9 cellular contexts compared by ENCODE assay signal in genomic region chr3:9808345-9809037, GRCh38. TPM values are rescaled to one million over a fixed set of nuclear protein-coding genes. Genes with fewer than 3 reads are reported as not detected.
DNase-seq lines count a peak whose midpoint lies in the region; ATAC-seq, FAIRE-seq and TF ChIP-seq lines count a peak whose summit lies in the region.
"Had no signal": no experiment of that assay in that cellular context is flagged by ENCODE, and none has a peak within 500 bp of the region (broad histone marks: within the 10 kb centered on the region; RNA-seq: fewer than 3 reads in every experiment).

No MANE protein-coding gene starts in this region.

- FAIRE-seq in GM12891 (lab: Jason Lieb, UNC) = peak; percentile 60

- peak overlapping the region; percentile 72 for H3K27ac ChIP-seq in OCI-LY3 (ENCODE audit: low read length)

- no peaks in the 10 kb centered on the region for H3K9me3 ChIP-seq in OCI-LY3 (ENCODE audit: insufficient read depth, low read length)
- H3K9me3 ChIP-seq: HAP-1 had no signal

- H3K4me1 Mint-ChIP-seq in activated T-cell treated with anti-CD3 and anti-CD28 coated beads, Interleukin-2, amount 50 U/mL, for 72 hours (ENCODE audit: low read depth) = peaks cover 39% of the 10 kb centered on the region

- H3K9me3 Mint-ChIP-seq in activated T-cell treated with anti-CD3 and anti-CD28 coated beads, Interleukin-2, amount 50 U/mL, for 72 hours = no peaks in the 10 kb centered on the region

- H3K27me3 Mint-ChIP-seq in activated T-cell treated with anti-CD3 and anti-CD28 coated beads, Interleukin-2, amount 50 U/mL, for 72 hours (ENCODE audit: low read depth) = no peaks in the 10 kb centered on the region

- H3K4me2 ChIP-seq in OCI-LY3 (ENCODE audit: low read length) = peak overlapping the region; percentile 90

- DNase-seq in A172 (ENCODE audit: low spot score) (peak; percentile 36), GM12891 (ENCODE audit: insufficient read length, low spot score) (peak; percentile 56), foreskin fibroblast (peak; percentile 38 to 63), ureter (ENCODE audit: low spot score) (no peak)
- DNase-seq in activated T-cell treated with anti-CD3 and anti-CD28 coated beads, Interleukin-2, amount 50 U/mL, for 72 hours = peak; percentile 64 to 69
- peak in 2 of 3 donors; percentile 30 to 35 for DNase-seq in stimulated activated CD4-positive, alpha-beta T cell treated with anti-CD3 and anti-CD28 coated beads, Interleukin-12 subunit alpha, Interleukin-12 subunit beta, amount 100 ng/mL, for 48 hours (ENCODE audit: low read depth in 2 of 3, low spot score in 1 of 3)

- peaks cover 40% of the 10 kb centered on the region for H3K36me3 ChIP-seq in OCI-LY3 (replicated peaks; ENCODE audit: low read depth, low read length)

- no peaks in the 10 kb centered on the region for H3K79me2 ChIP-seq in OCI-LY3 (ENCODE audit: low read length)

- H3K27me3 ChIP-seq in OCI-LY3 (ENCODE audit: low read depth, low read length) = no peaks in the 10 kb centered on the region

- no peak overlapping the region for H2AFZ ChIP-seq in OCI-LY3 (ENCODE audit: low read depth, low read length)

- H3K4me3 ChIP-seq in OCI-LY3 (ENCODE audit: low read length) (no peak overlapping the region), foreskin fibroblast (ENCODE audit: low read depth in 1 of 2, low read length in 2 of 2) (no peak overlapping the region)
- H3K4me3 ChIP-seq: HAP-1 had no signal

- H3K27ac Mint-ChIP-seq in activated T-cell treated with anti-CD3 and anti-CD28 coated beads, Interleukin-2, amount 50 U/mL, for 72 hours = peak overlapping the region; percentile 96

- peaks cover 16% of the 10 kb centered on the region for H3K4me1 ChIP-seq in OCI-LY3 (ENCODE audit: low read length)
- H3K4me1 ChIP-seq: HAP-1 had no signal

- H3K9ac ChIP-seq in OCI-LY3 (ENCODE audit: low read length) = no peak overlapping the region

- H3K36me3 Mint-ChIP-seq in activated T-cell treated with anti-CD3 and anti-CD28 coated beads, Interleukin-2, amount 50 U/mL, for 72 hours (ENCODE audit: insufficient read depth in 2 of 2) = peaks cover 15 to 29% of the 10 kb centered on the region in 2 donors

- peak overlapping the region; percentile 92 to 96 for H3K4me3 Mint-ChIP-seq in activated T-cell treated with anti-CD3 and anti-CD28 coated beads, Interleukin-2, amount 50 U/mL, for 72 hours

- peak; percentile 67 for ATAC-seq in HG02981 (IDR thresholded peaks at IDR 0.05; ENCODE audit: unreplicated experiment)
- ATAC-seq in activated T-cell treated with anti-CD3 and anti-CD28 coated beads, Interleukin-2, amount 50 U/mL, for 72 hours (replicated peaks in 1 of 2) = peak; percentile 72 to 80

- TF ChIP-seq POLR2A in GM12891 (IDR thresholded peaks at IDR 0.05; ENCODE audit: low read depth, low read length) = peak; percentile 46

- 0 out of 2 replicates have a peak, but pooled peaks cover under 1% of the 10 kb centered on the region for H4K20me1 ChIP-seq in OCI-LY3 (ENCODE audit: insufficient read depth, low read length)

- TF ChIP-seq CTCF in OCI-LY3 (IDR thresholded peaks at IDR 0.05; ENCODE audit: low read depth, low read length) (no peak; the same call in 1 of the 2 replicates), foreskin fibroblast (IDR thresholded peaks at IDR 0.05; ENCODE audit: low read depth, low read length) (peak; percentile 21)

TF ChIP-seq in GM12891, 5 proteins besides CTCF, POLR2A, EP300 and RAD21:
- TF ChIP-seq TAF1 (IDR thresholded peaks at IDR 0.05; ENCODE audit: low read depth, low read length) = no peak
- TF ChIP-seq POU2F2 (IDR thresholded peaks at IDR 0.05; ENCODE audit: low read depth, low read length) = peak; percentile 67
- TF ChIP-seq POLR2AphosphoS5 (IDR thresholded peaks at IDR 0.05; ENCODE audit: low read depth, low read length) = peak; percentile 47; the same call in 1 of the 2 replicates
- TF ChIP-seq SPI1 (IDR thresholded peaks at IDR 0.05; ENCODE audit: low read depth, low read length) = no peak
- TF ChIP-seq PAX5 (IDR thresholded peaks at IDR 0.05; ENCODE audit: insufficient read depth, low read length, severe bottlenecking) = no peak

RNA-seq across cellular contexts. Expression of gene TTLL3, which starts 1.6 kb away (rescaled TPM):
- total RNA-seq in A172 (2014; rRNA removed; shearing (Covaris generic)) = 10.2 and 15.6 TPM in 2 replicates
- polyA plus RNA-seq in GM12891 (2012; ENCODE audit: low read depth, missing spikeins) = 17.3 TPM
- 10 to 100 TPM; 63.6 to 75.5 TPM for total RNA-seq in activated T-cell treated with anti-CD3 and anti-CD28 coated beads, Interleukin-2, amount 50 U/mL, for 72 hours
- total RNA-seq in ureter = 98.3 TPM

RNA-seq across cellular contexts. Expression of gene ARPC4, which starts 15.6 kb away (rescaled TPM):
- total RNA-seq in A172 (2014; rRNA removed; shearing (Covaris generic)) = 196 and 274 TPM in 2 replicates
- 296 TPM for polyA plus RNA-seq in GM12891 (2012; ENCODE audit: low read depth, missing spikeins)
- total RNA-seq in activated T-cell treated with anti-CD3 and anti-CD28 coated beads, Interleukin-2, amount 50 U/mL, for 72 hours = 100 to 1,000 TPM; 168 to 176 TPM
- 166 TPM for total RNA-seq in ureter

RNA-seq across cellular contexts. Expression of gene TADA3, which starts 16.2 kb away (rescaled TPM):
- 150 and 167 TPM in 2 replicates for total RNA-seq in A172 (2014; rRNA removed; shearing (Covaris generic))
- 34.8 TPM for polyA plus RNA-seq in GM12891 (2012; ENCODE audit: low read depth, missing spikeins)
- total RNA-seq in activated T-cell treated with anti-CD3 and anti-CD28 coated beads, Interleukin-2, amount 50 U/mL, for 72 hours = 100 to 1,000 TPM; 105 to 112 TPM
- 54.6 TPM for total RNA-seq in ureter

RNA-seq across cellular contexts. Expression of gene RPUSD3, which starts 35.3 kb away (rescaled TPM):
- total RNA-seq in A172 (2014; rRNA removed; shearing (Covaris generic)) = 50.4 and 56.3 TPM in 2 replicates
- 28.6 TPM for polyA plus RNA-seq in GM12891 (2012; ENCODE audit: low read depth, missing spikeins)
- 10 to 100 TPM; 40.1 to 53.7 TPM for total RNA-seq in activated T-cell treated with anti-CD3 and anti-CD28 coated beads, Interleukin-2, amount 50 U/mL, for 72 hours
- total RNA-seq in ureter = 33.9 TPM

RNA-seq across cellular contexts. Expression of gene CAMK1, which starts 38.7 kb away (rescaled TPM):
- 78.3 and 82.6 TPM in 2 replicates for total RNA-seq in A172 (2014; rRNA removed; shearing (Covaris generic))
- 0.53 TPM for polyA plus RNA-seq in GM12891 (2012; ENCODE audit: low read depth, missing spikeins)
- total RNA-seq in activated T-cell treated with anti-CD3 and anti-CD28 coated beads, Interleukin-2, amount 50 U/mL, for 72 hours = 10 to 100 TPM; 38.6 to 47.4 TPM
- 24.3 TPM for total RNA-seq in ureter
